ENCODE assay signal across 20 cellular contexts in genomic region chr6:50543666-50544065, GRCh38.
"Had no signal": no experiment of that assay in that cellular context is flagged by ENCODE, and none has a peak within 500 bp of the region (broad histone marks: within the 10 kb centered on the region; RNA-seq: fewer than 3 reads in every experiment).

No MANE protein-coding gene starts in this region.

- H3K4me1 Mint-ChIP-seq: memory B cell; stimulated activated memory B cell treated with anti-CD40 and anti-IgM and Interleukin-4, amounts not matched to agents 10 μg/mL and 1 μg/mL and 100 μg/mL, for 72 hours had no signal

- H3K4me1 ChIP-seq: esophagus muscularis mucosa, gastrocnemius medialis, left ventricle myocardium inferior, lower lobe of right lung, pancreas, right lobe of liver, tibial artery, upper lobe of right lung, vagina had no signal

- DNase-seq: effector memory CD4-positive, alpha-beta T cell; gastrocnemius medialis; islet precursor cell; left ventricle myocardium inferior; lower lobe of right lung; midbrain; occipital lobe; pancreas; right lobe of liver; stimulated activated CD4-positive, alpha-beta T cell treated with anti-CD3 and anti-CD28 coated beads, Interleukin-4, amount 100 ng/mL, for 24 hours; tibial artery; upper lobe of right lung had no signal

- H3K27ac ChIP-seq: epithelial cell of prostate, esophagus muscularis mucosa, gastrocnemius medialis, left ventricle myocardium inferior, lower lobe of right lung, pancreas, right lobe of liver, tibial artery, upper lobe of right lung, vagina had no signal

- H3K4me3 ChIP-seq: esophagus muscularis mucosa, gastrocnemius medialis, left ventricle myocardium inferior, lower lobe of right lung, pancreas, right lobe of liver, tibial artery, upper lobe of right lung, vagina had no signal

- H3K27me3 ChIP-seq: esophagus muscularis mucosa, gastrocnemius medialis, pancreas, right lobe of liver, tibial artery, upper lobe of right lung, vagina had no signal

- H3K4me3 Mint-ChIP-seq: memory B cell; natural killer cell treated with Interleukin-12 subunit alpha and Interleukin-12 subunit beta and Interleukin-15 and Interleukin-18, amount 100 ng/mL, for 72 hours; stimulated activated memory B cell treated with anti-CD40 and anti-IgM and Interleukin-4, amounts not matched to agents 10 μg/mL and 1 μg/mL and 100 μg/mL, for 72 hours; stimulated activated naive CD8-positive, alpha-beta T cell treated with anti-CD3 and anti-CD28 coated beads, Interleukin-15, Interleukin-2, amounts not matched to agents 100 ng/mL and 50 ng/mL, for 24 hours had no signal

- H3K9me3 ChIP-seq: esophagus muscularis mucosa, gastrocnemius medialis, left ventricle myocardium inferior, lower lobe of right lung, pancreas, right lobe of liver, tibial artery, upper lobe of right lung, vagina had no signal

- H3K36me3 ChIP-seq: esophagus muscularis mucosa, gastrocnemius medialis, left ventricle myocardium inferior, lower lobe of right lung, pancreas, right lobe of liver, tibial artery, upper lobe of right lung, vagina had no signal

- ATAC-seq: gastrocnemius medialis; lower lobe of right lung; natural killer cell treated with Interleukin-12 subunit alpha and Interleukin-12 subunit beta and Interleukin-15 and Interleukin-18, amount 100 ng/mL, for 72 hours; pancreas; right lobe of liver; stimulated activated memory B cell treated with anti-CD40 and anti-IgM and Interleukin-4, amounts not matched to agents 10 μg/mL and 1 μg/mL and 100 μg/mL, for 72 hours; upper lobe of right lung had no signal

- H3K27me3 Mint-ChIP-seq: memory B cell; natural killer cell treated with Interleukin-12 subunit alpha and Interleukin-12 subunit beta and Interleukin-15 and Interleukin-18, amount 100 ng/mL, for 72 hours; progenitor cell of endocrine pancreas; stimulated activated memory B cell treated with anti-CD40 and anti-IgM and Interleukin-4, amounts not matched to agents 10 μg/mL and 1 μg/mL and 100 μg/mL, for 72 hours; stimulated activated naive CD8-positive, alpha-beta T cell treated with anti-CD3 and anti-CD28 coated beads, Interleukin-15, Interleukin-2, amounts not matched to agents 100 ng/mL and 50 ng/mL, for 24 hours had no signal

- H3K27ac Mint-ChIP-seq: memory B cell; natural killer cell treated with Interleukin-12 subunit alpha and Interleukin-12 subunit beta and Interleukin-15 and Interleukin-18, amount 100 ng/mL, for 72 hours; progenitor cell of endocrine pancreas; stimulated activated memory B cell treated with anti-CD40 and anti-IgM and Interleukin-4, amounts not matched to agents 10 μg/mL and 1 μg/mL and 100 μg/mL, for 72 hours; stimulated activated naive CD8-positive, alpha-beta T cell treated with anti-CD3 and anti-CD28 coated beads, Interleukin-15, Interleukin-2, amounts not matched to agents 100 ng/mL and 50 ng/mL, for 24 hours had no signal

- H3K36me3 Mint-ChIP-seq: memory B cell; natural killer cell treated with Interleukin-12 subunit alpha and Interleukin-12 subunit beta and Interleukin-15 and Interleukin-18, amount 100 ng/mL, for 72 hours; stimulated activated memory B cell treated with anti-CD40 and anti-IgM and Interleukin-4, amounts not matched to agents 10 μg/mL and 1 μg/mL and 100 μg/mL, for 72 hours had no signal
